Comparison of ENCODE assay signal across 33 cellular contexts in genomic region chr16:71376465-71377157, GRCh38. TPM values are rescaled to one million over a fixed set of nuclear protein-coding genes. Genes with fewer than 3 reads are reported as not detected.
"Had no signal": no experiment of that assay in that cellular context is flagged by ENCODE, and none has a peak within 500 bp of the region (broad histone marks: within the 10 kb centered on the region; RNA-seq: fewer than 3 reads in every experiment).

No MANE protein-coding gene starts in this region.

- H3K27me3 ChIP-seq: colonic mucosa, ovary had no signal

- ATAC-seq: left cardiac atrium; naive thymus-derived CD4-positive, alpha-beta T cell; psoas muscle; right cardiac atrium; stimulated activated naive CD8-positive, alpha-beta T cell treated with anti-CD3 and anti-CD28 coated beads, Interleukin-15, amount 100 ng/mL, for 72 hours had no signal

- H3K36me3 ChIP-seq: colonic mucosa, esophagus muscularis mucosa, heart right ventricle, left lung, ovary, spleen, suprapubic skin, transverse colon had no signal

- H3K4me1 Mint-ChIP-seq: endodermal cell, nephron had no signal

- H3K27ac ChIP-seq: colonic mucosa, esophagus muscularis mucosa, heart right ventricle, left lung, ovary, psoas muscle, skin epidermis, spleen, suprapubic skin, transverse colon had no signal

- H3K4me3 ChIP-seq: colonic mucosa, esophagus muscularis mucosa, heart right ventricle, left lung, ovary, psoas muscle, skin epidermis, spleen, suprapubic skin, transverse colon had no signal

- H3K4me1 ChIP-seq: colonic mucosa, esophagus muscularis mucosa, heart right ventricle, left lung, psoas muscle, spleen, suprapubic skin, transverse colon had no signal

- H3K9me3 Mint-ChIP-seq: dendritic cell treated with granulocyte-macrophage colony-stimulating factor and Interleukin-4, amounts not matched to agents 40 ng/mL and 50 ng/mL, for 4 days; endodermal cell; nephron had no signal

- H3K9me3 ChIP-seq: colonic mucosa, esophagus muscularis mucosa, heart right ventricle, left lung, ovary, psoas muscle, spleen, suprapubic skin, transverse colon had no signal

- H3K4me3 Mint-ChIP-seq: dendritic cell treated with granulocyte-macrophage colony-stimulating factor and Interleukin-4, amounts not matched to agents 40 ng/mL and 50 ng/mL, for 4 days; endodermal cell; naive thymus-derived CD4-positive, alpha-beta T cell; nephron; stimulated activated naive CD8-positive, alpha-beta T cell treated with anti-CD3 and anti-CD28 coated beads, Interleukin-15, amount 100 ng/mL, for 72 hours had no signal

- FAIRE-seq: endothelial cell of umbilical vein, islet of Langerhans had no signal

- DNase-seq: colonic mucosa; effector CD8-positive, alpha-beta T cell; endodermal cell; foreskin melanocyte; glutamatergic neuron; heart right ventricle; hippocampal formation; left cardiac atrium; left lung; mesendoderm; midbrain; naive thymus-derived CD4-positive, alpha-beta T cell; occipital lobe; ovary; psoas muscle; right cardiac atrium; spleen; stimulated activated CD4-positive, alpha-beta T cell treated with anti-CD3 and anti-CD28 coated beads, Interleukin-15, amount 100 ng/mL, for 24 hours; stimulated activated CD4-positive, alpha-beta T cell treated with anti-CD3 and anti-CD28 coated beads, Interleukin-2, amount 100 ng/mL, for 48 hours; stimulated activated CD8-positive, alpha-beta memory T cell treated with anti-CD3 and anti-CD28 coated beads, Interleukin-4, amount 100 ng/mL, for 48 hours; stimulated activated naive CD4-positive, alpha-beta T cell; stimulated activated naive CD8-positive, alpha-beta T cell treated with anti-CD3 and anti-CD28 coated beads, Interleukin-15, amount 100 ng/mL, for 72 hours; transverse colon had no signal

- H3K36me3 Mint-ChIP-seq: naive thymus-derived CD4-positive, alpha-beta T cell had no signal

- H3K27ac Mint-ChIP-seq: dendritic cell treated with granulocyte-macrophage colony-stimulating factor and Interleukin-4, amounts not matched to agents 40 ng/mL and 50 ng/mL, for 4 days; endodermal cell; naive thymus-derived CD4-positive, alpha-beta T cell; nephron; stimulated activated naive CD8-positive, alpha-beta T cell treated with anti-CD3 and anti-CD28 coated beads, Interleukin-15, amount 100 ng/mL, for 72 hours had no signal

RNA-seq across cellular contexts. Expression of gene CALB2, which starts 18.1 kb away (rescaled TPM):
- total RNA-seq: chondrocyte; endothelial cell of umbilical vein; lung microvascular endothelial cell; naive thymus-derived CD4-positive, alpha-beta T cell; renal cortical epithelial cell; spleen had no signal
- polyA plus RNA-seq: endothelial cell of umbilical vein; naive thymus-derived CD4-positive, alpha-beta T cell had no signal
